1 cellular context compared by ENCODE assay signal in genomic region chr14:65336191-65336591, GRCh38.
A peak's percentile ranks its signal among the peaks of the same experiment; 100 is the strongest.
TF ChIP-seq lines count a peak whose summit lies in the region.

No MANE protein-coding gene starts in this region.

TF ChIP-seq in GM12878, 131 proteins besides CTCF, POLR2A, EP300 and RAD21 (continued from another document):
- peak; percentile 84; the same call in 1 of the 2 replicates for TF ChIP-seq FOXM1 (IDR thresholded peaks at IDR 0.05; ENCODE audit: low read depth, low read length)
- TF ChIP-seq SMAD5 (IDR thresholded peaks at IDR 0.05; ENCODE audit: low read depth), result peak; percentile 64; the same call in 1 of the 2 replicates
- no peak for TF ChIP-seq YBX1 (IDR thresholded peaks at IDR 0.05)
- TF ChIP-seq EGR1 (IDR thresholded peaks at IDR 0.05; ENCODE audit: borderline replicate concordance in 1 of 2, low read depth in 2 of 2, low read length in 2 of 2), result no peak
- no peak for TF ChIP-seq RELA (IDR thresholded peaks at IDR 0.05; ENCODE audit: borderline replicate concordance, partially characterized antibody)
- TF ChIP-seq CBFB (IDR thresholded peaks at IDR 0.05; ENCODE audit: low read depth), result peak; percentile 53; the same call in 1 of the 2 replicates
- peak; percentile 94 for TF ChIP-seq JUNB (IDR thresholded peaks at IDR 0.05)
- peak; percentile 75 for TF ChIP-seq EED (IDR thresholded peaks at IDR 0.05; ENCODE audit: low read depth)
- no peak for TF ChIP-seq PRDM15 (CRISPR knock-in tag; IDR thresholded peaks at IDR 0.05)
- no peak for TF ChIP-seq RELB (IDR thresholded peaks at IDR 0.05; ENCODE audit: low read depth)
- TF ChIP-seq ATF2 (IDR thresholded peaks at IDR 0.05; ENCODE audit: low read length), result peak; percentile 68; the same call in 1 of the 2 replicates
- no peak for TF ChIP-seq HDGF (IDR thresholded peaks at IDR 0.05)
- no peak for TF ChIP-seq CHD2 (IDR thresholded peaks at IDR 0.05; ENCODE audit: borderline replicate concordance, low read depth, low read length)
- TF ChIP-seq CREM (IDR thresholded peaks at IDR 0.05; ENCODE audit: low read depth), result peak; percentile 66; the same call in 1 of the 2 replicates
- 0 out of 2 replicates have a peak, but pooled peaks have one; percentile 8 for TF ChIP-seq YY1 (IDR thresholded peaks at IDR 0.05; ENCODE audit: low read depth, low read length)
TF ChIP-seq in GM12878: peak in this region for 18.
